Comparison of ENCODE assay signal across 10 cellular contexts in genomic region chr11:102368472-102368871, GRCh38. TPM values are rescaled to one million over a fixed set of nuclear protein-coding genes. Genes with fewer than 3 reads are reported as not detected.
DNase-seq lines count a peak whose midpoint lies in the region; ATAC-seq, FAIRE-seq and TF ChIP-seq lines count a peak whose summit lies in the region.
"Had no signal": no experiment of that assay in that cellular context is flagged by ENCODE, and none has a peak within 500 bp of the region (broad histone marks: within the 10 kb centered on the region; RNA-seq: fewer than 3 reads in every experiment).

No MANE protein-coding gene starts in this region.

- no peaks in the 10 kb centered on the region for H4K20me1 ChIP-seq in SU-DHL-6 (ENCODE audit: low read depth, low read length)

- H2AFZ ChIP-seq in SU-DHL-6 (ENCODE audit: low read depth, low read length, severe bottlenecking) = no peak overlapping the region

- H3K4me1 ChIP-seq in small intestine (ENCODE audit: control insufficient read depth in 2 of 2, insufficient read depth in 1 of 2, low read depth in 1 of 2, low read length in 1 of 2) = no peaks in the 10 kb centered on the region

- H3K27ac ChIP-seq in SU-DHL-6 (ENCODE audit: low read depth, low read length) = peak overlapping the region; percentile 6; the same call in 1 of the 2 replicates
- no peak overlapping the region for H3K27ac ChIP-seq in small intestine (ENCODE audit: low read depth in 1 of 2, low read length in 1 of 2)

- FAIRE-seq in GM12892 (lab: Jason Lieb, UNC) (peak; percentile 96), small intestine (lab: Jason Lieb, UNC) (no peak)

- peaks cover 20% of the 10 kb centered on the region; the same call in 1 of the 2 replicates for H3F3A ChIP-seq in SU-DHL-6 (ENCODE audit: insufficient read depth)

- H3K9ac ChIP-seq in SU-DHL-6 (ENCODE audit: low read length) = no peak overlapping the region

- H3K36me3 ChIP-seq in SU-DHL-6 (ENCODE audit: low read length) (peaks cover 19% of the 10 kb centered on the region), small intestine (ENCODE audit: control insufficient read depth in 2 of 2, insufficient read depth in 2 of 2, low read length in 2 of 2) (peaks cover 7 to 19% of the 10 kb centered on the region in 2 donors)

- 84 to 88% (median 84%) methylated on average over 3 of the region's 3 CpGs for WGBS in small intestine, 3 donors

- no peak overlapping the region for H3K4me2 ChIP-seq in SU-DHL-6 (ENCODE audit: low read depth, low read length, poor library complexity, severe bottlenecking)

- no peak for TF ChIP-seq CTCF in SU-DHL-6 (IDR thresholded peaks at IDR 0.05; ENCODE audit: insufficient read depth, low read length, poor library complexity, severe bottlenecking)

- no peak for TF ChIP-seq POLR2A in GM12892 (IDR thresholded peaks at IDR 0.05; ENCODE audit: low read depth, low read length)

- POLR2A ChIA-PET in HEK293T (lab: Yijun Ruan, JAX) = no interaction called here

- CTCF ChIA-PET in HEK293T (lab: Yijun Ruan, JAX) = no interaction called here

- ATAC-seq in GM19395 (IDR thresholded peaks at IDR 0.05; ENCODE audit: unreplicated experiment) = peak; percentile 100
- ATAC-seq in HG02973 (IDR thresholded peaks at IDR 0.05; ENCODE audit: unreplicated experiment) = peak; percentile 100

- H3K27me3 ChIP-seq in SU-DHL-6 (ENCODE audit: low read length) = no peaks in the 10 kb centered on the region
- no peaks in the 10 kb centered on the region for H3K27me3 ChIP-seq in small intestine (ENCODE audit: control insufficient read depth in 2 of 2, insufficient read depth in 2 of 2, low read length in 2 of 2)

- H3K4me3 ChIP-seq in SU-DHL-6 (ENCODE audit: insufficient read depth, low read length, poor library complexity, severe bottlenecking) (no peak overlapping the region), small intestine (ENCODE audit: low read depth in 1 of 2, low read length in 2 of 2) (no peak overlapping the region)

- H3K9me2 ChIP-seq in SU-DHL-6 (replicated peaks; ENCODE audit: insufficient read depth, low read length) = no peaks in the 10 kb centered on the region

- H3K79me2 ChIP-seq in SU-DHL-6 (ENCODE audit: insufficient read depth, low read length) = no peaks in the 10 kb centered on the region

- peak; percentile 54 for DNase-seq in GM12892 (ENCODE audit: insufficient read length)
- no peak for DNase-seq in NK-92 (lab: John Stamatoyannopoulos, UW; ENCODE audit: unreplicated experiment)
- DNase-seq in mucosa of gallbladder (ENCODE audit: low spot score) = no peak
- no peak for DNase-seq in HEK293T (ENCODE audit: extremely low spot score)
- DNase-seq in small intestine = no peak
- DNase-seq: NCI-H226; stimulated activated CD4-positive, alpha-beta T cell treated with anti-CD3 and anti-CD28 coated beads, Interleukin-2, amount 100 ng/mL, for 24 hours had no signal

- H3K9me3 ChIP-seq in SU-DHL-6 (ENCODE audit: insufficient read depth, low read length) (no peaks in the 10 kb centered on the region), small intestine (ENCODE audit: control insufficient read depth, low read depth) (no peaks in the 10 kb centered on the region)

TF ChIP-seq in HEK293T, 16 proteins besides CTCF, POLR2A, EP300 and RAD21:
- TF ChIP-seq CTBP1 (IDR thresholded peaks at IDR 0.05; ENCODE audit: borderline replicate concordance) (no peak), HDGF (IDR thresholded peaks at IDR 0.05; ENCODE audit: borderline replicate concordance) (no peak), ARNT (IDR thresholded peaks at IDR 0.05) (no peak), FOXM1 (IDR thresholded peaks at IDR 0.05; ENCODE audit: borderline replicate concordance) (no peak), LEF1 (IDR thresholded peaks at IDR 0.05; ENCODE audit: borderline replicate concordance) (no peak), L3MBTL2 (conservative IDR thresholded peaks at IDR 0.05) (no peak), BHLHE40 (IDR thresholded peaks at IDR 0.05; ENCODE audit: borderline replicate concordance) (no peak), TARDBP (IDR thresholded peaks at IDR 0.05) (no peak), ZNF384 (IDR thresholded peaks at IDR 0.05) (no peak), FOXA1 (IDR thresholded peaks at IDR 0.05) (no peak), SP1 (IDR thresholded peaks at IDR 0.05) (no peak), NFRKB (IDR thresholded peaks at IDR 0.05) (no peak), ELF4 (IDR thresholded peaks at IDR 0.05) (no peak), SUZ12 (IDR thresholded peaks at IDR 0.05) (no peak), FOXK2 (IDR thresholded peaks at IDR 0.05) (no peak)
- TF ChIP-seq, protein P1, sequence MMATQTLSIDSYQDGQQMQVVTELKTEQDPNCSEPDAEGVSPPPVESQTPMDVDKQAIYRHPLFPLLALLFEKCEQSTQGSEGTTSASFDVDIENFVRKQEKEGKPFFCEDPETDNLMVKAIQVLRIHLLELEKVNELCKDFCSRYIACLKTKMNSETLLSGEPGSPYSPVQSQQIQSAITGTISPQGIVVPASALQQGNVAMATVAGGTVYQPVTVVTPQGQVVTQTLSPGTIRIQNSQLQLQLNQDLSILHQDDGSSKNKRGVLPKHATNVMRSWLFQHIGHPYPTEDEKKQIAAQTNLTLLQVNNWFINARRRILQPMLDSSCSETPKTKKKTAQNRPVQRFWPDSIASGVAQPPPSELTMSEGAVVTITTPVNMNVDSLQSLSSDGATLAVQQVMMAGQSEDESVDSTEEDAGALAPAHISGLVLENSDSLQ (IDR thresholded peaks at IDR 0.05) = no peak

RNA-seq across cellular contexts. Expression of gene BIRC2, which starts 21.5 kb away (rescaled TPM):
- polyA plus RNA-seq in GM12892 (2012; ENCODE audit: missing spikeins) = 37.2 TPM
- 53.5 TPM for total RNA-seq in mucosa of gallbladder
- polyA plus RNA-seq in small intestine = 10 to 100 TPM; 22.1 to 38.5 (median 28.9) TPM

RNA-seq across cellular contexts. Expression of gene BIRC3, which starts 51.2 kb away (rescaled TPM):
- 109 TPM for polyA plus RNA-seq in GM12892 (2012; ENCODE audit: missing spikeins)
- 20.2 TPM for total RNA-seq in mucosa of gallbladder
- polyA plus RNA-seq in small intestine = 10 to 100 TPM; 25.6 to 49.0 (median 32.4) TPM
